In genomic region chr3:133425898-133426297, GRCh38 we compare ENCODE assay signal across 32 cellular contexts. TPM values are rescaled to one million over a fixed set of nuclear protein-coding genes. Genes with fewer than 3 reads are reported as not detected.
"Had no signal": no experiment of that assay in that cellular context is flagged by ENCODE, and none has a peak within 500 bp of the region (broad histone marks: within the 10 kb centered on the region; RNA-seq: fewer than 3 reads in every experiment).

No MANE protein-coding gene starts in this region.

- H3K27ac ChIP-seq: brain microvascular endothelial cell, coronary artery, gastroesophageal sphincter, hepatocyte, left ventricle myocardium inferior, pancreas, psoas muscle, testis, transverse colon, uterus had no signal

- H3K9me3 Mint-ChIP-seq: activated B cell treated with CpG ODN at 0.5 μM for 24 hours; activated naive CD4-positive, alpha-beta T cell treated with anti-CD3 and anti-CD28 coated beads for 36 hours; activated naive CD8-positive, alpha-beta T cell treated with anti-CD3 and anti-CD28 coated beads, Interleukin-2, amount 10 ng/mL, durations not matched to agents 7 days and 5 days; activated T-helper 1 cell treated with anti-CD3 and anti-CD28 coated beads, Interleukin-12 subunit alpha, Interleukin-12 subunit beta, Interleukin-2, Interleukin-4 antibody, amounts not matched to agents 30 ng/mL and 10 ng/mL and 1 ng/mL, durations not matched to agents 14 hours and 24 hours and 36 hours; nephron; T-cell; T-helper 2 cell treated with Interferon-gamma antibody and Interleukin-4, amounts not matched to agents 5 μg/mL and 100 μg/mL, for 36 hours had no signal

- H3K4me1 ChIP-seq: left ventricle myocardium inferior, pancreas, psoas muscle, testis, uterus had no signal

- H3K79me2 ChIP-seq: hepatocyte had no signal

- H3K4me3 Mint-ChIP-seq: activated B cell treated with CpG ODN at 0.5 μM for 24 hours; activated naive CD4-positive, alpha-beta T cell treated with anti-CD3 and anti-CD28 coated beads for 36 hours; activated naive CD8-positive, alpha-beta T cell treated with anti-CD3 and anti-CD28 coated beads, Interleukin-2, amount 10 ng/mL, durations not matched to agents 7 days and 5 days; activated T-helper 1 cell treated with anti-CD3 and anti-CD28 coated beads, Interleukin-12 subunit alpha, Interleukin-12 subunit beta, Interleukin-2, Interleukin-4 antibody, amounts not matched to agents 30 ng/mL and 10 ng/mL and 1 ng/mL, durations not matched to agents 14 hours and 24 hours and 36 hours; nephron; T-cell; T-helper 2 cell treated with Interferon-gamma antibody and Interleukin-4, amounts not matched to agents 5 μg/mL and 100 μg/mL, for 36 hours had no signal

- H3K27me3 ChIP-seq: brain microvascular endothelial cell, dorsolateral prefrontal cortex, hepatocyte, pancreas, testis, uterus had no signal

- H3K36me3 ChIP-seq: brain microvascular endothelial cell, gastroesophageal sphincter, left ventricle myocardium inferior, pancreas, transverse colon, uterus had no signal

- H3K9me3 ChIP-seq: gastroesophageal sphincter, left ventricle myocardium inferior, pancreas, psoas muscle, testis, transverse colon, uterus had no signal

- DNase-seq: activated B cell treated with CpG ODN at 0.5 μM for 24 hours; activated CD8-positive, alpha-beta memory T cell treated with anti-CD3 and anti-CD28 coated beads for 24 hours; activated effector memory CD4-positive, alpha-beta T cell treated with anti-CD3 and anti-CD28 coated beads, Interleukin-2, amount 50 U/mL, for 16 hours; activated naive CD4-positive, alpha-beta T cell treated with anti-CD3 and anti-CD28 coated beads for 36 hours; activated naive CD8-positive, alpha-beta T cell treated with anti-CD3 and anti-CD28 coated beads, Interleukin-2, amount 10 ng/mL, durations not matched to agents 7 days and 5 days; amniotic stem cell; brain microvascular endothelial cell; dorsolateral prefrontal cortex; effector memory CD4-positive, alpha-beta T cell; erythroblast; islet precursor cell; left ventricle myocardium inferior; pancreas; psoas muscle; stimulated activated CD4-positive, alpha-beta T cell treated with anti-CD3 and anti-CD28 coated beads, Interleukin-15, amount 100 ng/mL, for 24 hours; stimulated activated CD4-positive, alpha-beta T cell treated with anti-CD3 and anti-CD28 coated beads, Interleukin-2, amount 100 ng/mL, for 24 hours; stimulated activated naive CD8-positive, alpha-beta T cell treated with anti-CD3 and anti-CD28 coated beads, Interleukin-15, Interleukin-2, amounts not matched to agents 100 U/mL and 50 U/mL, for 24 hours; T-cell; testis; transverse colon; uterus had no signal

- H3K4me3 ChIP-seq: coronary artery, dorsolateral prefrontal cortex, gastroesophageal sphincter, hepatocyte, left ventricle myocardium inferior, pancreas, psoas muscle, testis, transverse colon, uterus had no signal

- H2AFZ ChIP-seq: hepatocyte had no signal

- H3K27ac Mint-ChIP-seq: activated naive CD4-positive, alpha-beta T cell treated with anti-CD3 and anti-CD28 coated beads for 36 hours; activated naive CD8-positive, alpha-beta T cell treated with anti-CD3 and anti-CD28 coated beads, Interleukin-2, amount 10 ng/mL, durations not matched to agents 7 days and 5 days; activated T-helper 1 cell treated with anti-CD3 and anti-CD28 coated beads, Interleukin-12 subunit alpha, Interleukin-12 subunit beta, Interleukin-2, Interleukin-4 antibody, amounts not matched to agents 30 ng/mL and 10 ng/mL and 1 ng/mL, durations not matched to agents 14 hours and 24 hours and 36 hours; nephron; T-cell; T-helper 2 cell treated with Interferon-gamma antibody and Interleukin-4, amounts not matched to agents 5 μg/mL and 100 μg/mL, for 36 hours had no signal

- H3K36me3 Mint-ChIP-seq: activated naive CD8-positive, alpha-beta T cell treated with anti-CD3 and anti-CD28 coated beads, Interleukin-2, amount 10 ng/mL, durations not matched to agents 7 days and 5 days; T-cell had no signal

- ATAC-seq: gastroesophageal sphincter, pancreas, psoas muscle, T-cell had no signal

- H3K27me3 Mint-ChIP-seq: activated B cell treated with CpG ODN at 0.5 μM for 24 hours had no signal

- H3K4me2 ChIP-seq: hepatocyte had no signal

RNA-seq across cellular contexts. Expression of gene BFSP2, which starts 26.0 kb away (rescaled TPM):
- total RNA-seq: activated naive CD4-positive, alpha-beta T cell treated with anti-CD3 and anti-CD28 coated beads for 36 hours; activated naive CD8-positive, alpha-beta T cell treated with anti-CD3 and anti-CD28 coated beads, Interleukin-2, amount 10 ng/mL, durations not matched to agents 7 days and 5 days; activated T-helper 1 cell treated with anti-CD3 and anti-CD28 coated beads, Interleukin-12 subunit alpha, Interleukin-12 subunit beta, Interleukin-2, Interleukin-4 antibody, amounts not matched to agents 30 ng/mL and 10 ng/mL and 1 ng/mL, durations not matched to agents 14 hours and 24 hours and 36 hours; astrocyte; cardiac septum; cerebellum; gastroesophageal sphincter; hepatocyte; left ventricle myocardium inferior; lung microvascular endothelial cell; mucosa of gallbladder; pancreas; psoas muscle; testis; transverse colon; uterus had no signal
- polyA plus RNA-seq: hepatocyte, pancreas, psoas muscle had no signal
